In genomic region chr1:61424382-61424781, GRCh38 we compare ENCODE assay signal across 16 cellular contexts.
DNase-seq lines count a peak whose midpoint lies in the region; ATAC-seq and TF ChIP-seq lines count a peak whose summit lies in the region.
"Had no signal": no experiment of that assay in that cellular context is flagged by ENCODE, and none has a peak within 500 bp of the region (broad histone marks: within the 10 kb centered on the region; RNA-seq: fewer than 3 reads in every experiment).

No MANE protein-coding gene starts in this region.

- no peak overlapping the region for H2AFZ ChIP-seq in KMS-11 (ENCODE audit: low read depth)

- no peaks in the 10 kb centered on the region for H3K36me3 ChIP-seq in KMS-11 (ENCODE audit: insufficient read depth)

- H3K4me1 ChIP-seq in KMS-11 (ENCODE audit: low read depth, poor library complexity, severe bottlenecking), result peaks cover 97% of the 10 kb centered on the region

- H4K20me1 ChIP-seq in KMS-11 (ENCODE audit: insufficient read depth), result no peaks in the 10 kb centered on the region

- intact Hi-C loops in sciatic nerve (cut with DNase I), result no loop called here

- no peak for TF ChIP-seq CTCF in KMS-11 (conservative IDR thresholded peaks at IDR 0.05; ENCODE audit: low read depth, low read length)

- no peak overlapping the region for H3K27ac ChIP-seq in KMS-11
- H3K27ac ChIP-seq: gastroesophageal sphincter, HL-60, SK-N-MC had no signal

- H3K9ac ChIP-seq in KMS-11, result no peak overlapping the region

- no peak for ATAC-seq in GM18505 (IDR thresholded peaks at IDR 0.05; ENCODE audit: unreplicated experiment)
- no peak for ATAC-seq in GM19351 (IDR thresholded peaks at IDR 0.05; ENCODE audit: unreplicated experiment)
- no peak for ATAC-seq in sciatic nerve
- ATAC-seq: activated CD8-positive, alpha-beta T cell treated with anti-CD3 and anti-CD28 coated beads for 36 hours; gastroesophageal sphincter had no signal

- peak overlapping the region; percentile 4; the same call in 1 of the 2 replicates for H3K4me2 ChIP-seq in KMS-11

- DNase-seq in DMS53 treated with DMSO at 0.1 percent for 48 hours (lab: John Stamatoyannopoulos, UW; ENCODE audit: unreplicated experiment) (peak; percentile 97), NCI-H748 treated with DMSO at 0.1 percent for 48 hours (lab: John Stamatoyannopoulos, UW) (peak; percentile 57), kidney tubule cell (ENCODE audit: low spot score) (peak; percentile 79), NCI-H1436 (lab: John Stamatoyannopoulos, UW) (no peak), sciatic nerve (ENCODE audit: low spot score) (no peak)
- DNase-seq: activated CD8-positive, alpha-beta T cell treated with anti-CD3 and anti-CD28 coated beads for 36 hours; immature natural killer cell; mesendoderm; NCI-H2227 treated with DMSO at 0.1 percent for 48 hours; right cardiac atrium had no signal

- no peak for TF ChIP-seq POLR2A in GM18505 (IDR thresholded peaks at IDR 0.05; ENCODE audit: borderline replicate concordance, extremely low read depth, insufficient read depth, insufficient read length)

- no peaks in the 10 kb centered on the region for H3K79me2 ChIP-seq in KMS-11 (ENCODE audit: insufficient read depth, low read depth)

- H3K27me3 ChIP-seq in KMS-11 (ENCODE audit: insufficient read depth, low read depth), result no peaks in the 10 kb centered on the region
- H3K27me3 ChIP-seq: gastroesophageal sphincter had no signal

- H3K4me3 ChIP-seq in KMS-11 (IDR thresholded peaks at IDR 0.05; ENCODE audit: insufficient read depth, low read depth, low read length), result no peak overlapping the region
- H3K4me3 ChIP-seq: gastroesophageal sphincter, SK-N-MC had no signal

Comparison
In these comparisons a context has a peak if more than half of its experiments do, and no peak if none do; other contexts are left out.
1. DNase-seq: peak in DMS53 treated with DMSO at 0.1 percent for 48 hours (single experiment), NCI-H748 treated with DMSO at 0.1 percent for 48 hours (single experiment) and kidney tubule cell (single experiment); none in NCI-H1436 (single experiment) and sciatic nerve (single experiment).